Comparison of ENCODE assay signal across 16 cellular contexts in the genomic region with DNA sequence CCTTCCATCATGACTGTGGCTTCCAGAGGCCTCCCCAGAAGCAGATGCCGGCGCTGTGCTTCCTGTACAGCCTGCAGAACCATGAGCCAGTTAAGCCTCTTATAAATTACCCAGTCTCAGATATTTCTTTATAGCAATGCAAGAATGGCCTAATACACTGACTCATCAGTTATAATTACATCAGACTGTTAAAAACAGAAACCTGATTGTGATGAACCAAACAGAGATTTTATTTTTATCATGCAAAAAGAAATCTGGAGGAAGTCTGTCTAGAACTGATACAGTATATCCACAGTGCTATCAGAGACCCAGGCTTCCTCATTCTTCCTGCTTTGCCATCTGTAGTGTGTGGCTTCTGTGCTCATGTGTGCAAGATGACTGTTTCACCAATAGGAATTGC.
"Had no signal": no experiment of that assay in that cellular context is flagged by ENCODE, and none has a peak within 500 bp of the region (broad histone marks: within the 10 kb centered on the region; RNA-seq: fewer than 3 reads in every experiment).

No MANE protein-coding gene starts in this region.

- H3K4me3 ChIP-seq: body of pancreas, esophagus muscularis mucosa, heart left ventricle, left ventricle myocardium inferior, psoas muscle, upper lobe of right lung had no signal

- H3K36me3 ChIP-seq: esophagus muscularis mucosa, heart left ventricle, left ventricle myocardium inferior, upper lobe of right lung, WERI-Rb-1 had no signal

- H3K27ac ChIP-seq: body of pancreas, esophagus muscularis mucosa, heart left ventricle, left ventricle myocardium inferior, psoas muscle, upper lobe of right lung, WERI-Rb-1 had no signal

- H3K27me3 ChIP-seq: body of pancreas, esophagus muscularis mucosa, heart left ventricle, upper lobe of right lung had no signal

- DNase-seq: activated CD4-positive, alpha-beta T cell treated with anti-CD3 and anti-CD28 coated beads for 4 hours; activated CD8-positive, alpha-beta T cell treated with anti-CD3 and anti-CD28 coated beads, Interleukin-2, amount 10 ng/mL, durations not matched to agents 7 days and 5 days; activated naive CD4-positive, alpha-beta T cell treated with anti-CD3 and anti-CD28 coated beads, Interleukin-2, amount 50 U/mL, for 16 hours; amniotic stem cell; body of pancreas; foreskin fibroblast; heart left ventricle; islet precursor cell; left ventricle myocardium inferior; mesenchymal stem cell; psoas muscle; stimulated activated CD4-positive, alpha-beta T cell treated with anti-CD3 and anti-CD28 coated beads, Interleukin-4, amount 100 ng/mL, for 1 hour; stimulated activated CD8-positive, alpha-beta memory T cell treated with anti-CD3 and anti-CD28 coated beads, Interleukin-4, amount 100 ng/mL, for 48 hours; upper lobe of right lung; WERI-Rb-1 had no signal

- H3K4me1 ChIP-seq: body of pancreas, esophagus muscularis mucosa, upper lobe of right lung had no signal

- ATAC-seq: activated CD8-positive, alpha-beta T cell treated with anti-CD3 and anti-CD28 coated beads, Interleukin-2, amount 10 ng/mL, durations not matched to agents 7 days and 5 days; body of pancreas; heart left ventricle; psoas muscle; upper lobe of right lung had no signal

- H3K9me3 ChIP-seq: body of pancreas, esophagus muscularis mucosa, psoas muscle, upper lobe of right lung had no signal
